In the genomic region with DNA sequence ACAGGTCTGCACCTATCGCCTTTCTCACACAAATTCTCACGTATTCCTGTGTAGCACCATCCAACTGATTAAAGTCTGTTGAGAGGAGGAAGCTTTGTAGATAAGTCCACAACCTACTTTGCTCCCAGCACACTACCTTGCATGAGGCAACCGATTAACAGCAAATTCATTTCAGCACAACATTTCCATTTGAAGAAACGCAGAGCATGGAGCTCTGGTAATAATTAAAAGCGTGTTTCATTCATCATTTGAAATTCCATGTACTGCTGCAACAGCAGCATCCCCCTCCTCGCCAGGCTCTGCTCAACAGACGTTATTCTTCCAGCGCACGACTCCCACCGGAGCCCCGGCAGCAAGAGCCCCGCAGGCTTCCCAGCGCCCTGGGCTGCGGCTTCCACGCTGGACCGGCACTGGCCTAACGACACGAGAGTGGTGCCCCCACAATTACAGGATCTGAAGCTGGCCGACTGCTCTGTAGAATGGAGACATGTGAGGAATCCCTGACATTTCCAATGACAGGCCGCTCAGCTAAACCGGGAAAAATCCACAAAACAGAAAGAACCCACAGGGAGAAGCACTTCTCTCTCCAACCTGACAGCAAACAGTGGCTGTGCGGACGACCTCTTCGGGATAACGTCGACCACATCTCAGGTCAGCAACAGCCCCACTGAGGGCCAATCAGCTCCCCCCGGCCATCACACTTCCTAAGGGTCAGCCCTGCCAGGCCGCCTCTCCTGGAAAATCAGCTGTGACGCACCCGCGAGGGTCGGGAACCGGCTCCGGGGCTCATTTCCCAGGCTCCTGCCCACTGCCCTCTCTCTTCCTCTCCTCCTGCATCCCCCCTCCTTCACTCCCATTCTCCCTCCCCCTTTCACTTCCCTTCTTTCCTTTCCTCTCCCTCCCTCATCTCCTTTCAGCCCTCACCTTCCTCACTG, we compare ENCODE assay signal across 23 cellular contexts.
DNase-seq lines count a peak whose midpoint lies in the region; ATAC-seq and TF ChIP-seq lines count a peak whose summit lies in the region.
"Had no signal": no experiment of that assay in that cellular context is flagged by ENCODE, and none has a peak within 500 bp of the region (broad histone marks: within the 10 kb centered on the region; RNA-seq: fewer than 3 reads in every experiment).

No MANE protein-coding gene starts in this region.

- no peak overlapping the region for H3K23ac ChIP-seq in neuronal stem cell (ENCODE audit: low read depth, low read length, poor library complexity)

- intact Hi-C loops in cardiac septum (cut with DNase I) (no loop called here), esophagus muscularis mucosa (cut with DNase I) (no loop called here), upper lobe of right lung (cut with DNase I) (no loop called here)

- WGBS in esophagus muscularis mucosa = 46% methylated on average over 34 of the region's 34 CpGs
- no CpG with 5 or more reads among the region's 34 CpGs for WGBS in neuronal stem cell (ENCODE audit: extremely low coverage in 2 of 2, insufficient read length in 2 of 2, insufficient replicate concordance in 1 of 2), 2 donors

- no peak overlapping the region for H2BK15ac ChIP-seq in neuronal stem cell (ENCODE audit: low read length)

- no peak overlapping the region for H3K14ac ChIP-seq in neuronal stem cell (ENCODE audit: low read length)

- no peak overlapping the region for H3K4me3 Mint-ChIP-seq in activated T-cell treated with anti-CD3 and anti-CD28 coated beads, Interleukin-2, amount 50 U/mL, for 24 hours
- H3K4me3 Mint-ChIP-seq: effector memory CD8-positive, alpha-beta T cell; stimulated activated memory B cell treated with anti-CD40 and anti-IgM and Interleukin-4, amounts not matched to agents 10 μg/mL and 1 μg/mL and 100 μg/mL, for 72 hours had no signal

- no peak for TF ChIP-seq EP300 in esophagus muscularis mucosa (IDR thresholded peaks at IDR 0.05)

- H3K79me1 ChIP-seq in neuronal stem cell (ENCODE audit: low read depth, low read length) = peaks cover 17% of the 10 kb centered on the region

- H3K27ac ChIP-seq in right atrium auricular region (no peak overlapping the region), esophagus muscularis mucosa (replicated peaks in 1 of 4) (peak overlapping the region; percentile 70 to 81 (median 74)), neuronal stem cell (replicated peaks; ENCODE audit: low read length) (no peak overlapping the region), upper lobe of right lung (no peak overlapping the region)
- H3K27ac ChIP-seq: BLaER1, psoas muscle had no signal

- no peak overlapping the region for H4K8ac ChIP-seq in neuronal stem cell (ENCODE audit: low read depth, low read length)

- H3K27me3 ChIP-seq in right atrium auricular region (no peaks in the 10 kb centered on the region), esophagus muscularis mucosa (no peaks in the 10 kb centered on the region), neuronal stem cell (ENCODE audit: control insufficient read depth in 3 of 3, insufficient read depth in 3 of 3, low read depth in 1 of 3, low read length in 3 of 3) (no peaks in the 10 kb centered on the region), upper lobe of right lung (no peaks in the 10 kb centered on the region)
- H3K27me3 ChIP-seq: BLaER1 had no signal

- no peaks in the 10 kb centered on the region for H3K36me3 Mint-ChIP-seq in activated T-cell treated with anti-CD3 and anti-CD28 coated beads, Interleukin-2, amount 50 U/mL, for 24 hours (ENCODE audit: low read depth)
- H3K36me3 Mint-ChIP-seq: stimulated activated memory B cell treated with anti-CD40 and anti-IgM and Interleukin-4, amounts not matched to agents 10 μg/mL and 1 μg/mL and 100 μg/mL, for 72 hours had no signal

- no peak for TF ChIP-seq POLR2A in esophagus muscularis mucosa (IDR thresholded peaks at IDR 0.05; ENCODE audit: low read depth)

- no peak for ATAC-seq in upper lobe of right lung
- ATAC-seq: effector memory CD8-positive, alpha-beta T cell; psoas muscle; stimulated activated memory B cell treated with anti-CD40 and anti-IgM and Interleukin-4, amounts not matched to agents 10 μg/mL and 1 μg/mL and 100 μg/mL, for 72 hours had no signal

- peaks cover 46% of the 10 kb centered on the region for H3K27me3 Mint-ChIP-seq in activated T-cell treated with anti-CD3 and anti-CD28 coated beads, Interleukin-2, amount 50 U/mL, for 24 hours

- no peak overlapping the region for H2AFZ ChIP-seq in neuronal stem cell (ENCODE audit: low read length)

- H2BK12ac ChIP-seq in neuronal stem cell (ENCODE audit: low read length) = no peak overlapping the region

- H3K4me1 ChIP-seq in right atrium auricular region (peaks cover 0 to 23% of the 10 kb centered on the region in 2 donors), esophagus muscularis mucosa (peaks cover 22 to 77% (median 64%) of the 10 kb centered on the region in 4 donors), neuronal stem cell (ENCODE audit: control insufficient read depth in 2 of 2, insufficient read depth in 1 of 2, low read depth in 1 of 2, low read length in 2 of 2) (peaks cover 0 to 13% of the 10 kb centered on the region in 2 donors), upper lobe of right lung (no peaks in the 10 kb centered on the region)

- H3K4ac ChIP-seq in neuronal stem cell (ENCODE audit: low read length) = no peak overlapping the region

- H3K18ac ChIP-seq in neuronal stem cell (ENCODE audit: low read length) = peak overlapping the region; percentile 46

- peaks cover 7% of the 10 kb centered on the region for H3K9me3 Mint-ChIP-seq in activated T-cell treated with anti-CD3 and anti-CD28 coated beads, Interleukin-2, amount 50 U/mL, for 24 hours

- TF ChIP-seq CTCF in right atrium auricular region (IDR thresholded peaks at IDR 0.05) = no peak
- TF ChIP-seq CTCF in esophagus muscularis mucosa (IDR thresholded peaks at IDR 0.05) = no peak
- TF ChIP-seq CTCF in upper lobe of right lung (IDR thresholded peaks at IDR 0.05) = no peak

- H2AK5ac ChIP-seq in neuronal stem cell (ENCODE audit: low read depth, low read length) = no peak overlapping the region

- H2BK5ac ChIP-seq in neuronal stem cell (ENCODE audit: low read length) = no peak overlapping the region

- H3K9ac ChIP-seq in neuronal stem cell (ENCODE audit: low read depth, low read length, poor library complexity) = no peak overlapping the region
- H3K9ac ChIP-seq: BLaER1 had no signal

- no peak overlapping the region for H4K91ac ChIP-seq in neuronal stem cell (ENCODE audit: low read depth, low read length, poor library complexity)

- H3K4me1 Mint-ChIP-seq in activated T-cell treated with anti-CD3 and anti-CD28 coated beads, Interleukin-2, amount 50 U/mL, for 24 hours (ENCODE audit: low read depth) = no peaks in the 10 kb centered on the region
- H3K4me1 Mint-ChIP-seq: stimulated activated memory B cell treated with anti-CD40 and anti-IgM and Interleukin-4, amounts not matched to agents 10 μg/mL and 1 μg/mL and 100 μg/mL, for 72 hours had no signal

- no peak overlapping the region for H3K4me2 ChIP-seq in neuronal stem cell (ENCODE audit: insufficient read depth, low read length, poor library complexity, severe bottlenecking)
- H3K4me2 ChIP-seq: BLaER1 had no signal

- DNase-seq in cardiac septum (ENCODE audit: low spot score) (peak; percentile 56), right atrium auricular region (ENCODE audit: low spot score) (no peak), esophagus muscularis mucosa (ENCODE audit: extremely low spot score) (no peak), neuronal stem cell (ENCODE audit: low spot score) (no peak), GDM1 (lab: John Stamatoyannopoulos, UW) (no peak), OCI-M2 (lab: John Stamatoyannopoulos, UW; ENCODE audit: unreplicated experiment) (no peak), upper lobe of right lung (no peak)
- DNase-seq in activated T-cell treated with anti-CD3 and anti-CD28 coated beads, Interleukin-2, amount 50 U/mL, for 24 hours = no peak
- DNase-seq: activated CD4-positive, alpha-beta T cell treated with anti-CD3 and anti-CD28 coated beads for 1 hour; activated naive CD4-positive, alpha-beta T cell; activated T-cell treated with anti-CD3 and anti-CD28 coated beads, Interleukin-2, amount 50 U/mL, for 1 hour; aorta; COR-L47; DND-41; effector memory CD8-positive, alpha-beta T cell; Kasumi-1; NCI-H1694; NCI-H2227 treated with DMSO at 0.1 percent for 48 hours; psoas muscle; small intestine; SW 1271 had no signal

- no peaks in the 10 kb centered on the region for H3K36me3 ChIP-seq in right atrium auricular region
- no peaks in the 10 kb centered on the region for H3K36me3 ChIP-seq in esophagus muscularis mucosa
- H3K36me3 ChIP-seq in neuronal stem cell (replicated peaks in 1 of 2; ENCODE audit: control insufficient read depth in 2 of 2, insufficient read depth in 2 of 2, low read length in 2 of 2) = no peaks in the 10 kb centered on the region
- no peaks in the 10 kb centered on the region for H3K36me3 ChIP-seq in upper lobe of right lung

- no peak overlapping the region for H2BK120ac ChIP-seq in neuronal stem cell (ENCODE audit: low read depth, low read length)

- peaks cover 0 to 7% of the 10 kb centered on the region in 2 donors for H3K9me3 ChIP-seq in right atrium auricular region
- peaks cover 0 to 7% (median 3%) of the 10 kb centered on the region in 4 donors for H3K9me3 ChIP-seq in esophagus muscularis mucosa
- peaks cover 5 to 20% of the 10 kb centered on the region in 2 donors for H3K9me3 ChIP-seq in neuronal stem cell (replicated peaks in 1 of 2; ENCODE audit: control insufficient read depth in 2 of 2, insufficient read depth in 1 of 2, low read depth in 1 of 2, low read length in 2 of 2)
- H3K9me3 ChIP-seq in upper lobe of right lung = no peaks in the 10 kb centered on the region
- H3K9me3 ChIP-seq: psoas muscle had no signal

- H3K4me3 ChIP-seq in right atrium auricular region (no peak overlapping the region), esophagus muscularis mucosa (peak overlapping the region; percentile 13 to 39 (median 28)), neuronal stem cell (ENCODE audit: low read length in 2 of 2) (no peak overlapping the region), upper lobe of right lung (no peak overlapping the region)
- H3K4me3 ChIP-seq: BLaER1, psoas muscle had no signal

- no peak overlapping the region for H3K27ac Mint-ChIP-seq in activated T-cell treated with anti-CD3 and anti-CD28 coated beads, Interleukin-2, amount 50 U/mL, for 24 hours
- H3K27ac Mint-ChIP-seq: effector memory CD8-positive, alpha-beta T cell; stimulated activated memory B cell treated with anti-CD40 and anti-IgM and Interleukin-4, amounts not matched to agents 10 μg/mL and 1 μg/mL and 100 μg/mL, for 72 hours had no signal

Comparison
In these comparisons a context has a peak if more than half of its experiments do, and no peak if none do; other contexts are left out.
1. H3K27ac ChIP-seq: peak in esophagus muscularis mucosa (4 of 4); none in right atrium auricular region (0 of 2), neuronal stem cell (single experiment) and upper lobe of right lung (single experiment).
2. H3K4me3 ChIP-seq: peak in esophagus muscularis mucosa (4 of 4); none in right atrium auricular region (0 of 2), neuronal stem cell (0 of 2) and upper lobe of right lung (single experiment).